ENCODE assay signal across 16 cellular contexts in genomic region chr17:48322060-48322459, GRCh38.
A peak's percentile ranks its signal among the peaks of the same experiment; 100 is the strongest.
DNase-seq lines count a peak whose midpoint lies in the region; ATAC-seq and TF ChIP-seq lines count a peak whose summit lies in the region.
"Had no signal": no experiment of that assay in that cellular context is flagged by ENCODE, and none has a peak within 500 bp of the region (broad histone marks: within the 10 kb centered on the region; RNA-seq: fewer than 3 reads in every experiment).

No MANE protein-coding gene starts in this region.

- no peak overlapping the region for H2AFZ ChIP-seq in KMS-11 (ENCODE audit: low read depth)

- TF ChIP-seq CTCF in DOHH2 (IDR thresholded peaks at IDR 0.05; ENCODE audit: low read depth, low read length, poor library complexity, severe bottlenecking), result peak; percentile 22
- TF ChIP-seq CTCF in KMS-11 (conservative IDR thresholded peaks at IDR 0.05; ENCODE audit: low read depth, low read length), result 0 out of 2 replicates have a peak, but pooled peaks have one; percentile 23
- peak; percentile 62 for TF ChIP-seq CTCF in VCaP (conservative IDR thresholded peaks at IDR 0.05)

- H3K79me2 ChIP-seq in DOHH2 (ENCODE audit: control insufficient read depth, low read length) (no peaks in the 10 kb centered on the region), KMS-11 (ENCODE audit: insufficient read depth, low read depth) (no peaks in the 10 kb centered on the region)

- DNase-seq in hepatic stellate cell (ENCODE audit: low spot score) (peak; percentile 11), DMS153 treated with DMSO at 0.1 percent for 48 hours (lab: John Stamatoyannopoulos, UW; ENCODE audit: unreplicated experiment) (no peak), DMS79 treated with DMSO at 0.1 percent for 48 hours (lab: John Stamatoyannopoulos, UW) (no peak), ureter (ENCODE audit: low spot score) (no peak)
- DNase-seq: activated CD8-positive, alpha-beta memory T cell treated with anti-CD3 and anti-CD28 coated beads, Interleukin-2, amount 50 U/mL, for 48 hours; amygdala; CD8-positive, alpha-beta memory T cell; effector memory CD4-positive, alpha-beta T cell; hypothalamus; MG63; Peyer's patch had no signal

- H3K4me3 ChIP-seq in DOHH2 (ENCODE audit: low read length), result no peak overlapping the region
- H3K4me3 ChIP-seq in KMS-11 (IDR thresholded peaks at IDR 0.05; ENCODE audit: insufficient read depth, low read depth, low read length), result no peak overlapping the region
- H3K4me3 ChIP-seq: lung, MG63, Peyer's patch had no signal

- H3K9me2 ChIP-seq in DOHH2 (replicated peaks; ENCODE audit: control insufficient read depth, low read length), result no peaks in the 10 kb centered on the region

- H3F3A ChIP-seq in DOHH2 (ENCODE audit: control insufficient read depth, insufficient read depth), result no peaks in the 10 kb centered on the region

- H3K4me1 ChIP-seq in DOHH2 (ENCODE audit: control insufficient read depth, low read length) (no peaks in the 10 kb centered on the region), KMS-11 (ENCODE audit: low read depth, poor library complexity, severe bottlenecking) (no peaks in the 10 kb centered on the region)
- H3K4me1 ChIP-seq: Peyer's patch had no signal

- no peak overlapping the region for H3K9ac ChIP-seq in KMS-11

- H4K20me1 ChIP-seq in DOHH2 (ENCODE audit: control insufficient read depth, insufficient read depth, low read depth, low read length) (no peaks in the 10 kb centered on the region), KMS-11 (ENCODE audit: insufficient read depth) (no peaks in the 10 kb centered on the region)

- peaks cover 23% of the 10 kb centered on the region for H3K27me3 ChIP-seq in DOHH2 (ENCODE audit: control insufficient read depth, low read length)
- H3K27me3 ChIP-seq in KMS-11 (ENCODE audit: insufficient read depth, low read depth), result no peaks in the 10 kb centered on the region
- H3K27me3 ChIP-seq: MG63, Peyer's patch had no signal

- ATAC-seq in GM19023 (IDR thresholded peaks at IDR 0.05; ENCODE audit: unreplicated experiment), result no peak

- no peaks in the 10 kb centered on the region for H3K36me3 ChIP-seq in DOHH2 (ENCODE audit: control insufficient read depth, low read length)
- no peaks in the 10 kb centered on the region for H3K36me3 ChIP-seq in KMS-11 (ENCODE audit: insufficient read depth)
- H3K36me3 ChIP-seq: MG63, Peyer's patch had no signal

- H3K4me2 ChIP-seq in DOHH2 (ENCODE audit: low read length) (no peak overlapping the region), KMS-11 (no peak overlapping the region)

- H3K27ac ChIP-seq in DOHH2 (ENCODE audit: low read depth, low read length) (no peak overlapping the region), KMS-11 (no peak overlapping the region), VCaP (no peak overlapping the region)
- H3K27ac ChIP-seq: Peyer's patch had no signal

- H3K9me3 ChIP-seq in DOHH2 (ENCODE audit: control insufficient read depth, insufficient read depth, low read length), result no peaks in the 10 kb centered on the region
- H3K9me3 ChIP-seq: MG63, Peyer's patch had no signal
